Comparison of ENCODE assay signal across 25 cellular contexts in the genomic region with DNA sequence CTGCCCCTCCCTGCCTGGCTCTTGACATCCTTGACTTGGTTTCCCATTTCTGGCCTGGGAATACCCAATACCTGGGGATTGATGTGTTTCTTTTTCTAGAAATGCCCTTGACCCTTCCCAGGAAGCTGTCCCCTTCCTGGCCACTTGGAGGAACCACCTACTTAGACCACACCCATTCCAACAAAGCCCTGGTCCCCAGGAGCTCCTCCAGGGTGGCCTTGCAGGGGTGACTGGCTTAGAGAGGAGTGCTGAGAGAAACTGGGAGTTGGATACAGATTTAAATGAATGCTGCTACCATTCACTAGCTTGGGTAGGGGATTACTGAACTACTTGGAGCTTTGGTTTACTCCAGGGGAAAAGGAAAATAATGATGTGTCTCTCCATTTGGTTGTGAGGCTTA. TPM values are rescaled to one million over a fixed set of nuclear protein-coding genes. Genes with fewer than 3 reads are reported as not detected.
A peak's percentile ranks its signal among the peaks of the same experiment; 100 is the strongest.
DNase-seq lines count a peak whose midpoint lies in the region; ATAC-seq and TF ChIP-seq lines count a peak whose summit lies in the region.
"Had no signal": no experiment of that assay in that cellular context is flagged by ENCODE, and none has a peak within 500 bp of the region (broad histone marks: within the 10 kb centered on the region; RNA-seq: fewer than 3 reads in every experiment).

No MANE protein-coding gene starts in this region.

- peaks cover 60% of the 10 kb centered on the region for H3K4me1 ChIP-seq in RWPE2 (ENCODE audit: insufficient read depth, poor library complexity, severe bottlenecking)
- peaks cover 50% of the 10 kb centered on the region for H3K4me1 ChIP-seq in suprapubic skin

- peaks cover 76% of the 10 kb centered on the region for H3K4me1 Mint-ChIP-seq in activated naive CD4-positive, alpha-beta T cell treated with anti-CD3 and anti-CD28 coated beads, Interleukin-2, amount 50 U/mL, for 24 hours
- peaks cover 68% of the 10 kb centered on the region for H3K4me1 Mint-ChIP-seq in mesothelial cell of epicardium
- peaks cover 43 to 83% (median 75%) of the 10 kb centered on the region in 4 donors for H3K4me1 Mint-ChIP-seq in naive thymus-derived CD8-positive, alpha-beta T cell

- TF ChIP-seq CTCF in RWPE2 (IDR thresholded peaks at IDR 0.05; ENCODE audit: poor library complexity, severe bottlenecking), result no peak
- TF ChIP-seq CTCF in mesothelial cell of epicardium (IDR thresholded peaks at IDR 0.05; ENCODE audit: unreplicated experiment), result no peak
- TF ChIP-seq CTCF in suprapubic skin (IDR thresholded peaks at IDR 0.05), result no peak

- H3K36me3 Mint-ChIP-seq in activated naive CD4-positive, alpha-beta T cell treated with anti-CD3 and anti-CD28 coated beads, Interleukin-2, amount 50 U/mL, for 24 hours, result peaks cover 13% of the 10 kb centered on the region
- peaks cover 7% of the 10 kb centered on the region for H3K36me3 Mint-ChIP-seq in mesothelial cell of epicardium
- peaks cover 0 to 20% (median 18%) of the 10 kb centered on the region in 3 donors for H3K36me3 Mint-ChIP-seq in naive thymus-derived CD8-positive, alpha-beta T cell

- H3K4me3 ChIP-seq in RWPE2 (ENCODE audit: severe bottlenecking) (no peak overlapping the region), suprapubic skin (no peak overlapping the region)
- H3K4me3 ChIP-seq: dorsolateral prefrontal cortex, mucosa of descending colon, tibial nerve had no signal

- no peak for TF ChIP-seq EP300 in suprapubic skin (IDR thresholded peaks at IDR 0.05)

- H3K27ac ChIP-seq in RWPE2 (ENCODE audit: poor library complexity, severe bottlenecking) (peak overlapping the region; percentile 91), suprapubic skin (peak overlapping the region; percentile 42)

- H3K27me3 Mint-ChIP-seq in activated naive CD4-positive, alpha-beta T cell treated with anti-CD3 and anti-CD28 coated beads, Interleukin-2, amount 50 U/mL, for 24 hours, result no peaks in the 10 kb centered on the region
- H3K27me3 Mint-ChIP-seq in mesothelial cell of epicardium (ENCODE audit: low read depth), result no peaks in the 10 kb centered on the region
- H3K27me3 Mint-ChIP-seq in naive thymus-derived CD8-positive, alpha-beta T cell, result no peaks in the 10 kb centered on the region
- H3K27me3 Mint-ChIP-seq: stimulated activated naive CD8-positive, alpha-beta T cell treated with anti-CD3 and anti-CD28 coated beads, Interleukin-15, Interleukin-2, amounts not matched to agents 100 ng/mL and 50 ng/mL, for 24 hours had no signal

- H3K27me3 ChIP-seq in RWPE2 (ENCODE audit: insufficient read depth, poor library complexity, severe bottlenecking) (no peaks in the 10 kb centered on the region), suprapubic skin (no peaks in the 10 kb centered on the region)
- H3K27me3 ChIP-seq: dorsolateral prefrontal cortex, tibial nerve had no signal

- ATAC-seq in RWPE2 (ENCODE audit: low read depth), result no peak
- no peak for ATAC-seq in HG03521 (IDR thresholded peaks at IDR 0.05; ENCODE audit: unreplicated experiment)
- no peak for ATAC-seq in naive thymus-derived CD8-positive, alpha-beta T cell
- ATAC-seq: activated naive CD4-positive, alpha-beta T cell treated with anti-CD3 and anti-CD28 coated beads, Interleukin-2, amount 50 U/mL, for 72 hours; left ventricle myocardium superior; mucosa of descending colon had no signal

- no peaks in the 10 kb centered on the region for H3K9me3 Mint-ChIP-seq in activated naive CD4-positive, alpha-beta T cell treated with anti-CD3 and anti-CD28 coated beads, Interleukin-2, amount 50 U/mL, for 24 hours
- no peaks in the 10 kb centered on the region for H3K9me3 Mint-ChIP-seq in mesothelial cell of epicardium
- H3K9me3 Mint-ChIP-seq in naive thymus-derived CD8-positive, alpha-beta T cell, result peaks cover 0 to under 1% (median 0%) of the 10 kb centered on the region in 9 donors
- H3K9me3 Mint-ChIP-seq: activated naive CD4-positive, alpha-beta T cell treated with anti-CD3 and anti-CD28 coated beads, Interleukin-2, amount 50 U/mL, for 72 hours; activated T-helper 1 cell treated with anti-CD3 and anti-CD28 coated beads, Interleukin-12 subunit alpha, Interleukin-12 subunit beta, Interleukin-2, Interleukin-4 antibody, amounts not matched to agents 30 ng/mL and 10 ng/mL and 1 ng/mL, durations not matched to agents 14 hours and 24 hours and 36 hours; immature natural killer cell; stimulated activated naive CD8-positive, alpha-beta T cell treated with anti-CD3 and anti-CD28 coated beads, Interleukin-15, Interleukin-2, amounts not matched to agents 100 ng/mL and 50 ng/mL, for 24 hours had no signal

- POLR2A ChIA-PET in naive thymus-derived CD8-positive, alpha-beta T cell (lab: Charles Lee), result no interaction called here

- H3K4me3 Mint-ChIP-seq in activated naive CD4-positive, alpha-beta T cell treated with anti-CD3 and anti-CD28 coated beads, Interleukin-2, amount 50 U/mL, for 24 hours, result no peak overlapping the region
- no peak overlapping the region for H3K4me3 Mint-ChIP-seq in mesothelial cell of epicardium
- no peak overlapping the region for H3K4me3 Mint-ChIP-seq in naive thymus-derived CD8-positive, alpha-beta T cell
- H3K4me3 Mint-ChIP-seq: activated T-helper 1 cell treated with anti-CD3 and anti-CD28 coated beads, Interleukin-12 subunit alpha, Interleukin-12 subunit beta, Interleukin-2, Interleukin-4 antibody, amounts not matched to agents 30 ng/mL and 10 ng/mL and 1 ng/mL, durations not matched to agents 14 hours and 24 hours and 36 hours; immature natural killer cell; stimulated activated naive CD8-positive, alpha-beta T cell treated with anti-CD3 and anti-CD28 coated beads, Interleukin-15, Interleukin-2, amounts not matched to agents 100 ng/mL and 50 ng/mL, for 24 hours had no signal

- H3K9me3 ChIP-seq in RWPE2 (ENCODE audit: severe bottlenecking) (no peaks in the 10 kb centered on the region), suprapubic skin (no peaks in the 10 kb centered on the region)
- H3K9me3 ChIP-seq: mucosa of descending colon, tibial nerve had no signal

- peaks cover 25% of the 10 kb centered on the region for H3K36me3 ChIP-seq in RWPE2 (ENCODE audit: low read depth)
- H3K36me3 ChIP-seq in suprapubic skin, result no peaks in the 10 kb centered on the region

- TF ChIP-seq POLR2A in suprapubic skin (IDR thresholded peaks at IDR 0.05), result no peak

- DNase-seq in activated naive CD4-positive, alpha-beta T cell treated with anti-CD3 and anti-CD28 coated beads, Interleukin-2, amount 50 U/mL, for 16 hours, result no peak
- no peak for DNase-seq in RWPE2 (ENCODE audit: low spot score)
- no peak for DNase-seq in mesothelial cell of epicardium (ENCODE audit: low spot score in 2 of 2, unreplicated experiment in 2 of 2)
- DNase-seq in suprapubic skin (ENCODE audit: low spot score in 2 of 2), result no peak
- DNase-seq in stimulated activated CD4-positive, alpha-beta T cell treated with anti-CD3 and anti-CD28 coated beads, Interleukin-15, amount 100 ng/mL, for 24 hours, result no peak
- no peak for DNase-seq in naive thymus-derived CD8-positive, alpha-beta T cell
- DNase-seq: activated CD4-positive, alpha-beta T cell treated with anti-CD3 and anti-CD28 coated beads for 48 hours; central memory CD4-positive, alpha-beta T cell; dorsolateral prefrontal cortex; GOT3; immature natural killer cell; KBM-7; left ventricle myocardium superior; mucosa of descending colon; NCI-H1436 treated with DMSO at 0.1 percent for 48 hours; NCI-H2171 treated with DMSO at 0.1 percent for 48 hours; NCI-H526 treated with DMSO at 0.1 percent for 48 hours; SHP77; stimulated activated CD4-positive, alpha-beta T cell treated with anti-CD3 and anti-CD28 coated beads, Interleukin-2, amount 100 ng/mL, for 48 hours had no signal

- peak overlapping the region; percentile 13 for H3K27ac Mint-ChIP-seq in activated naive CD4-positive, alpha-beta T cell treated with anti-CD3 and anti-CD28 coated beads, Interleukin-2, amount 50 U/mL, for 24 hours
- peak overlapping the region; percentile 37 for H3K27ac Mint-ChIP-seq in mesothelial cell of epicardium
- H3K27ac Mint-ChIP-seq in naive thymus-derived CD8-positive, alpha-beta T cell, result peak overlapping the region in 2 of 10 donors; percentile 34 to 48
- H3K27ac Mint-ChIP-seq: activated naive CD4-positive, alpha-beta T cell treated with anti-CD3 and anti-CD28 coated beads, Interleukin-2, amount 50 U/mL, for 72 hours; activated T-helper 1 cell treated with anti-CD3 and anti-CD28 coated beads, Interleukin-12 subunit alpha, Interleukin-12 subunit beta, Interleukin-2, Interleukin-4 antibody, amounts not matched to agents 30 ng/mL and 10 ng/mL and 1 ng/mL, durations not matched to agents 14 hours and 24 hours and 36 hours; immature natural killer cell; stimulated activated naive CD8-positive, alpha-beta T cell treated with anti-CD3 and anti-CD28 coated beads, Interleukin-15, Interleukin-2, amounts not matched to agents 100 ng/mL and 50 ng/mL, for 24 hours had no signal

RNA-seq across cellular contexts. Expression of a gene that starts 22.1 kb away (rescaled TPM):
- 40.1 to 42.9 TPM (median 41.2 TPM) in 3 replicates for total RNA-seq in mesothelial cell of epicardium
- total RNA-seq in suprapubic skin, result 10 to 100 TPM in 3 of 4 donors, 1 to 10 TPM in 1; 8.9 to 42.7 (median 28.2) TPM
- total RNA-seq in naive thymus-derived CD8-positive, alpha-beta T cell, result 1 to 10 TPM; 6.2 to 6.4 TPM
- polyA plus RNA-seq in naive thymus-derived CD8-positive, alpha-beta T cell, result 1 to 10 TPM; 4.6 to 8.7 (median 7.8) TPM
